ENCODE assay signal across 12 cellular contexts in the genomic region with DNA sequence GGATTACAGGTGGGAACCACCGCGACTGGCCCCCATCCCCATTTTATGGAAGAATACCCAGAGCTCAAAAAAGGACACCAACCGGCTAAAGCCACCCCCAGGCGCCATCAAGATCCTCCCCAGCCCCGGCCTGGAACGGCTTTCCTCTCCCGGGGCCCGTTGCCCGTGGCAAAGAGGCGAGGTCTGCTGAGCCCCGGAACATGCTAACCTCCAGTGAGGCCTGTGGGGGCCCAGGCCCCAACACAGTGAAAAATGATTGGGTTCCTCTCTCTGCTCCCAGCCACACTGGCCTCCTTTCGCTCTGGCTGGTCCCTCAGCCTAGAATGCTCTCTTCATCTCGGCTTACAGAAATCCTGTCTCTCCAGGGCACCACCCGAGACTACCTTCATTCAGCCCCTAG. TPM values are rescaled to one million over a fixed set of nuclear protein-coding genes. Genes with fewer than 3 reads are reported as not detected.
DNase-seq lines count a peak whose midpoint lies in the region; ATAC-seq and TF ChIP-seq lines count a peak whose summit lies in the region.
"Had no signal": no experiment of that assay in that cellular context is flagged by ENCODE, and none has a peak within 500 bp of the region (broad histone marks: within the 10 kb centered on the region; RNA-seq: fewer than 3 reads in every experiment).

No MANE protein-coding gene starts in this region.

- peak overlapping the region in 11 of 12 donors; percentile 12 to 90 (median 54) for H3K27ac ChIP-seq in heart left ventricle
- peak overlapping the region; percentile 65 for H3K27ac ChIP-seq in upper lobe of right lung
- H3K27ac ChIP-seq: gastrocnemius medialis had no signal

- no peak for ATAC-seq in heart left ventricle
- ATAC-seq in Right ventricle myocardium superior (ENCODE audit: poor library complexity) = no peak
- no peak for ATAC-seq in activated naive CD8-positive, alpha-beta T cell treated with anti-CD3 and anti-CD28 coated beads, Interleukin-2, amount 10 ng/mL, durations not matched to agents 7 days and 5 days (ENCODE audit: low read depth)
- ATAC-seq in upper lobe of right lung = no peak
- ATAC-seq: gastrocnemius medialis had no signal

- H3K27ac Mint-ChIP-seq in activated naive CD8-positive, alpha-beta T cell treated with anti-CD3 and anti-CD28 coated beads, Interleukin-2, amount 10 ng/mL, durations not matched to agents 7 days and 5 days = peak overlapping the region; percentile 68
- peak overlapping the region; percentile 95 for H3K27ac Mint-ChIP-seq in mesothelial cell of epicardium

- peaks cover 3% of the 10 kb centered on the region for H3K27me3 Mint-ChIP-seq in activated naive CD8-positive, alpha-beta T cell treated with anti-CD3 and anti-CD28 coated beads, Interleukin-2, amount 10 ng/mL, durations not matched to agents 7 days and 5 days
- H3K27me3 Mint-ChIP-seq in mesothelial cell of epicardium (ENCODE audit: low read depth) = no peaks in the 10 kb centered on the region

- no peak for TF ChIP-seq POLR2A in heart left ventricle (IDR thresholded peaks at IDR 0.05)

- peak overlapping the region; percentile 68 for H3K4me3 Mint-ChIP-seq in activated naive CD8-positive, alpha-beta T cell treated with anti-CD3 and anti-CD28 coated beads, Interleukin-2, amount 10 ng/mL, durations not matched to agents 7 days and 5 days
- H3K4me3 Mint-ChIP-seq in mesothelial cell of epicardium = peak overlapping the region; percentile 46

- H3K36me3 ChIP-seq in heart left ventricle (no peaks in the 10 kb centered on the region), upper lobe of right lung (no peaks in the 10 kb centered on the region)
- H3K36me3 ChIP-seq: gastrocnemius medialis had no signal

- H3K9me3 Mint-ChIP-seq in activated naive CD8-positive, alpha-beta T cell treated with anti-CD3 and anti-CD28 coated beads, Interleukin-2, amount 10 ng/mL, durations not matched to agents 7 days and 5 days = no peaks in the 10 kb centered on the region
- no peaks in the 10 kb centered on the region for H3K9me3 Mint-ChIP-seq in mesothelial cell of epicardium

- DNase-seq in heart left ventricle (no peak), Right ventricle myocardium superior (no peak), mesothelial cell of epicardium (ENCODE audit: low spot score in 2 of 2, unreplicated experiment in 2 of 2) (no peak), upper lobe of right lung (no peak), SW480 (ENCODE audit: low spot score) (no peak), NCI-H2227 treated with DMSO at 0.1 percent for 48 hours (lab: John Stamatoyannopoulos, UW) (no peak), ecto neural progenitor cell (ENCODE audit: low spot score) (no peak)
- DNase-seq in activated naive CD8-positive, alpha-beta T cell treated with anti-CD3 and anti-CD28 coated beads, Interleukin-2, amount 10 ng/mL, durations not matched to agents 7 days and 5 days = no peak
- DNase-seq: effector memory CD4-positive, alpha-beta T cell; gastrocnemius medialis; Kasumi-1; kidney glomerular epithelial cell had no signal

- POLR2A ChIA-PET in activated naive CD8-positive, alpha-beta T cell treated with anti-CD3 and anti-CD28 coated beads, Interleukin-2, amount 10 ng/mL, durations not matched to agents 7 days and 5 days (lab: Charles Lee) = interaction anchor here (0.6 to 1.5 kb wide), 7 partner anchors 9 to 48 kb away, joined by 3 to 12 read pairs (median 5); no protein-coding TSS in a partner anchor

- intact Hi-C loops in heart left ventricle (cut with DNase I) (loop anchor here in 1 of 10 donors (5.0 kb wide), 1 partner anchor 38 kb away; no protein-coding TSS in a partner anchor), Right ventricle myocardium superior (cut with DNase I) (no loop called here), upper lobe of right lung (cut with DNase I) (no loop called here)

- WGBS in heart left ventricle, 4 donors = 75 to 87% (median 86%) methylated on average over 14 of the region's 14 CpGs

- no peaks in the 10 kb centered on the region for H3K9me3 ChIP-seq in heart left ventricle
- no peaks in the 10 kb centered on the region for H3K9me3 ChIP-seq in upper lobe of right lung
- H3K9me3 ChIP-seq: gastrocnemius medialis had no signal

- H3K4me3 ChIP-seq in heart left ventricle (peak overlapping the region in 5 of 12 donors; percentile 40 to 57 (median 51)), upper lobe of right lung (peak overlapping the region; percentile 32)

- H3K4me1 Mint-ChIP-seq in activated naive CD8-positive, alpha-beta T cell treated with anti-CD3 and anti-CD28 coated beads, Interleukin-2, amount 10 ng/mL, durations not matched to agents 7 days and 5 days = peaks cover 12% of the 10 kb centered on the region
- H3K4me1 Mint-ChIP-seq in mesothelial cell of epicardium = peaks cover 60% of the 10 kb centered on the region

- H3K27me3 ChIP-seq in heart left ventricle (no peaks in the 10 kb centered on the region), upper lobe of right lung (no peaks in the 10 kb centered on the region)

- no peaks in the 10 kb centered on the region for H3K36me3 Mint-ChIP-seq in activated naive CD8-positive, alpha-beta T cell treated with anti-CD3 and anti-CD28 coated beads, Interleukin-2, amount 10 ng/mL, durations not matched to agents 7 days and 5 days
- no peaks in the 10 kb centered on the region for H3K36me3 Mint-ChIP-seq in mesothelial cell of epicardium

- H3K4me1 ChIP-seq in heart left ventricle (peaks cover 0 to 54% (median 21%) of the 10 kb centered on the region in 12 donors), upper lobe of right lung (peaks cover 9% of the 10 kb centered on the region)

- no peak for TF ChIP-seq CTCF in heart left ventricle (IDR thresholded peaks at IDR 0.05)
- no peak for TF ChIP-seq CTCF in mesothelial cell of epicardium (IDR thresholded peaks at IDR 0.05; ENCODE audit: unreplicated experiment)
- TF ChIP-seq CTCF in upper lobe of right lung (IDR thresholded peaks at IDR 0.05) = no peak

RNA-seq across cellular contexts. Expression of gene SMAD6, which starts 46.5 kb away (rescaled TPM):
- 10 to 100 TPM; 14.4 to 65.9 (median 20.8) TPM for total RNA-seq in heart left ventricle
- 10 to 100 TPM; 10.4 to 19.0 TPM for polyA plus RNA-seq in heart left ventricle
- total RNA-seq in Right ventricle myocardium superior = 14.1 TPM
- under 1 TPM; 0.91 to 0.94 TPM for total RNA-seq in activated naive CD8-positive, alpha-beta T cell treated with anti-CD3 and anti-CD28 coated beads, Interleukin-2, amount 10 ng/mL, durations not matched to agents 7 days and 5 days
- total RNA-seq in mesothelial cell of epicardium = 164 to 176 TPM (median 176 TPM) in 3 replicates
- total RNA-seq in upper lobe of right lung = 167 TPM
